In genomic region chr14:23351681-23352505, GRCh38 we compare ENCODE assay signal across 1 cellular context.
TF ChIP-seq lines count a peak whose summit lies in the region.

No MANE protein-coding gene starts in this region.

TF ChIP-seq in HCT116, 20 proteins besides CTCF, POLR2A, EP300 and RAD21 (continued from another document):
- TF ChIP-seq, protein P1, sequence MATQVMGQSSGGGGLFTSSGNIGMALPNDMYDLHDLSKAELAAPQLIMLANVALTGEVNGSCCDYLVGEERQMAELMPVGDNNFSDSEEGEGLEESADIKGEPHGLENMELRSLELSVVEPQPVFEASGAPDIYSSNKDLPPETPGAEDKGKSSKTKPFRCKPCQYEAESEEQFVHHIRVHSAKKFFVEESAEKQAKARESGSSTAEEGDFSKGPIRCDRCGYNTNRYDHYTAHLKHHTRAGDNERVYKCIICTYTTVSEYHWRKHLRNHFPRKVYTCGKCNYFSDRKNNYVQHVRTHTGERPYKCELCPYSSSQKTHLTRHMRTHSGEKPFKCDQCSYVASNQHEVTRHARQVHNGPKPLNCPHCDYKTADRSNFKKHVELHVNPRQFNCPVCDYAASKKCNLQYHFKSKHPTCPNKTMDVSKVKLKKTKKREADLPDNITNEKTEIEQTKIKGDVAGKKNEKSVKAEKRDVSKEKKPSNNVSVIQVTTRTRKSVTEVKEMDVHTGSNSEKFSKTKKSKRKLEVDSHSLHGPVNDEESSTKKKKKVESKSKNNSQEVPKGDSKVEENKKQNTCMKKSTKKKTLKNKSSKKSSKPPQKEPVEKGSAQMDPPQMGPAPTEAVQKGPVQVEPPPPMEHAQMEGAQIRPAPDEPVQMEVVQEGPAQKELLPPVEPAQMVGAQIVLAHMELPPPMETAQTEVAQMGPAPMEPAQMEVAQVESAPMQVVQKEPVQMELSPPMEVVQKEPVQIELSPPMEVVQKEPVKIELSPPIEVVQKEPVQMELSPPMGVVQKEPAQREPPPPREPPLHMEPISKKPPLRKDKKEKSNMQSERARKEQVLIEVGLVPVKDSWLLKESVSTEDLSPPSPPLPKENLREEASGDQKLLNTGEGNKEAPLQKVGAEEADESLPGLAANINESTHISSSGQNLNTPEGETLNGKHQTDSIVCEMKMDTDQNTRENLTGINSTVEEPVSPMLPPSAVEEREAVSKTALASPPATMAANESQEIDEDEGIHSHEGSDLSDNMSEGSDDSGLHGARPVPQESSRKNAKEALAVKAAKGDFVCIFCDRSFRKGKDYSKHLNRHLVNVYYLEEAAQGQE (IDR thresholded peaks at IDR 0.05; ENCODE audit: low read depth) = no peak
- TF ChIP-seq YY1 (IDR thresholded peaks at IDR 0.05; ENCODE audit: extremely low read depth, insufficient replicate concordance, low read depth, low read length) (no peak), SRF (IDR thresholded peaks at IDR 0.05; ENCODE audit: low read depth) (no peak), ZNF274 (IDR thresholded peaks at IDR 0.05; ENCODE audit: low read depth, low read length) (no peak), EGR1 (IDR thresholded peaks at IDR 0.05; ENCODE audit: low read depth) (no peak)
